In genomic region chr14:60247994-60248696, GRCh38 we compare ENCODE assay signal across 8 cellular contexts. TPM values are rescaled to one million over a fixed set of nuclear protein-coding genes. Genes with fewer than 3 reads are reported as not detected.
DNase-seq lines count a peak whose midpoint lies in the region; ATAC-seq and TF ChIP-seq lines count a peak whose summit lies in the region.

No MANE protein-coding gene starts in this region.

- no peaks in the 10 kb centered on the region for H3K9me3 Mint-ChIP-seq in dendritic cell treated with granulocyte-macrophage colony-stimulating factor and Interleukin-4, amounts not matched to agents 40 ng/mL and 50 ng/mL, for 4 days

- H3K4me3 Mint-ChIP-seq in dendritic cell treated with granulocyte-macrophage colony-stimulating factor and Interleukin-4, amounts not matched to agents 40 ng/mL and 50 ng/mL, for 4 days: peak overlapping the region; percentile 92

- DNase-seq in AG09309 (ENCODE audit: low read depth) (peak; percentile 74), NCI-H524 treated with DMSO at 0.1 percent for 48 hours (lab: John Stamatoyannopoulos, UW) (peak; percentile 84), left lobe of liver (ENCODE audit: low spot score) (peak; percentile 95)
- DNase-seq in activated CD4-positive, alpha-beta T cell treated with anti-CD3 and anti-CD28 coated beads, Interleukin-2, amount 50 U/mL, for 1 hour: peak; percentile 74
- peak; percentile 82 to 84 for DNase-seq in stimulated activated CD4-positive, alpha-beta T cell treated with anti-CD3 and anti-CD28 coated beads, Interleukin-2, amount 100 ng/mL, for 24 hours

- TF ChIP-seq CTCF in AG09309 (IDR thresholded peaks at IDR 0.05; ENCODE audit: control insufficient read depth, insufficient read depth, low read depth, low read length, missing control alignments): no peak

- peak; percentile 64 for ATAC-seq in GM19043 (IDR thresholded peaks at IDR 0.05; ENCODE audit: low read depth, unreplicated experiment)
- peak; percentile 62 for ATAC-seq in HG03432 (IDR thresholded peaks at IDR 0.05; ENCODE audit: unreplicated experiment)
- ATAC-seq in left lobe of liver: peak; percentile 75

- peaks cover 8% of the 10 kb centered on the region for H3K36me3 Mint-ChIP-seq in dendritic cell treated with granulocyte-macrophage colony-stimulating factor and Interleukin-4, amounts not matched to agents 40 ng/mL and 50 ng/mL, for 4 days (ENCODE audit: low read depth)

- H3K4me3 ChIP-seq in AG09309 (ENCODE audit: control insufficient read depth, low read depth, low read length): peak overlapping the region; percentile 81

- peaks cover 48% of the 10 kb centered on the region for H3K4me1 Mint-ChIP-seq in dendritic cell treated with granulocyte-macrophage colony-stimulating factor and Interleukin-4, amounts not matched to agents 40 ng/mL and 50 ng/mL, for 4 days (ENCODE audit: low read depth)

- H3K27me3 Mint-ChIP-seq in dendritic cell treated with granulocyte-macrophage colony-stimulating factor and Interleukin-4, amounts not matched to agents 40 ng/mL and 50 ng/mL, for 4 days: no peaks in the 10 kb centered on the region

- peak overlapping the region; percentile 99 for H3K27ac Mint-ChIP-seq in dendritic cell treated with granulocyte-macrophage colony-stimulating factor and Interleukin-4, amounts not matched to agents 40 ng/mL and 50 ng/mL, for 4 days

- intact Hi-C loops in dendritic cell treated with granulocyte-macrophage colony-stimulating factor and Interleukin-4, amounts not matched to agents 40 ng/mL and 50 ng/mL, for 4 days (cut with micrococcal nuclease): loop anchor here (5.0 kb wide), 1 partner anchor 1449 kb away; the partner anchor contains the start of gene HIF1A

RNA-seq across cellular contexts. Expression of gene PPM1A, which starts 0.9 kb away (rescaled TPM):
- total RNA-seq in left lobe of liver: 43.7 TPM

Comparison
In these comparisons a context has a peak if more than half of its experiments do, and no peak if none do; other contexts are left out.
1. Peak in every context shown above with its lines: DNase-seq, ATAC-seq and H3K4me3 ChIP-seq.